21 cellular contexts compared by ENCODE assay signal in the genomic region with DNA sequence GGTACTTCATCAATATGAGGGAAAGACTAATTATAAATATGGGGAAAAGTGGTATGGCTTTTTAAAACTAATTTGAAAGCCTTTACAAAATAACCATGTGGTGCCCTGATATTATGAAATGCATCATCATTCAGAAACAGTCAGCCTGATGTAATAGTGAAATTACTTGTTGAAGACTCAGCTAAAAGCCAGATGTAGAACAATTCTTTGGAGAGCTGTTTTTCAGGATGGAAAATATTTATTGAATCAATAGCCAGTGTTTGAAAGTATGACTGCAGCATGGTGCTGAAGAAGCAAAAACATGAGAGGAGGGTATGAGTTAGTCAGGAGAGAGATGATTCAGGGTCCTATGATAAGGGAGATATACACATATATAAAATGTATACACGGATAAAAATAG.
DNase-seq lines count a peak whose midpoint lies in the region; ATAC-seq, FAIRE-seq and TF ChIP-seq lines count a peak whose summit lies in the region.
"Had no signal": no experiment of that assay in that cellular context is flagged by ENCODE, and none has a peak within 500 bp of the region (broad histone marks: within the 10 kb centered on the region; RNA-seq: fewer than 3 reads in every experiment).

No MANE protein-coding gene starts in this region.

- H3K4me3 ChIP-seq in fibroblast of mammary gland (ENCODE audit: control insufficient read depth, low read depth, low read length) = no peak overlapping the region
- H3K4me3 ChIP-seq: BLaER1, SK-N-MC had no signal

- no peak for ATAC-seq in GM21825 (IDR thresholded peaks at IDR 0.05; ENCODE audit: unreplicated experiment)
- no peak for ATAC-seq in HG02642 (IDR thresholded peaks at IDR 0.05; ENCODE audit: poor library complexity, unreplicated experiment)
- ATAC-seq: CD8-positive, alpha-beta T cell; HCT116 had no signal

- FAIRE-seq in frontal cortex (lab: Jason Lieb, UNC) = no peak
- FAIRE-seq: RCC 7860 had no signal

- no peak for TF ChIP-seq CTCF in fibroblast of mammary gland (conservative IDR thresholded peaks at IDR 0.05; ENCODE audit: control insufficient read depth, insufficient read depth, low read depth, low read length)

- peak; percentile 6 for DNase-seq in AG08395 (ENCODE audit: low spot score)
- DNase-seq in GM04504 (ENCODE audit: low read depth) = peak; percentile 29
- peak; percentile 5 for DNase-seq in brain pericyte (ENCODE audit: low read depth, low spot score)
- peak; percentile 6 for DNase-seq in fibroblast of mammary gland (ENCODE audit: low read depth)
- no peak for DNase-seq in activated CD4-positive, alpha-beta T cell treated with anti-CD3 and anti-CD28 coated beads for 4 hours
- DNase-seq in frontal cortex (ENCODE audit: low spot score in 2 of 2) = no peak
- DNase-seq: CD8-positive, alpha-beta T cell; DMS53; GOT3; NCI-H1417; NCI-H187; NCI-H2107; NCI-H510A treated with DMSO at 0.1 percent for 48 hours; NCI-H774; SHP77 had no signal

Comparison
In these comparisons a context has a peak if more than half of its experiments do, and no peak if none do; other contexts are left out.
1. DNase-seq: peak in AG08395 (single experiment), GM04504 (single experiment), brain pericyte (single experiment) and fibroblast of mammary gland (single experiment); none in activated CD4-positive, alpha-beta T cell treated with anti-CD3 and anti-CD28 coated beads for 4 hours (0 of 2) and frontal cortex (0 of 2).